In genomic region chr10:35091994-35092393, GRCh38 we compare ENCODE assay signal across 17 cellular contexts.
"Had no signal": no experiment of that assay in that cellular context is flagged by ENCODE, and none has a peak within 500 bp of the region (broad histone marks: within the 10 kb centered on the region; RNA-seq: fewer than 3 reads in every experiment).

No MANE protein-coding gene starts in this region.

- H3K36me3 ChIP-seq: esophagus muscularis mucosa, gastrocnemius medialis, ovary, right atrium auricular region, tibial nerve had no signal

- H3K27ac ChIP-seq: esophagus muscularis mucosa, gastrocnemius medialis, ovary, right atrium auricular region, testis, tibial nerve had no signal

- H3K36me3 Mint-ChIP-seq: naive B cell had no signal

- H3K4me3 ChIP-seq: esophagus muscularis mucosa, gastrocnemius medialis, ovary, right atrium auricular region, testis, tibial nerve had no signal

- H3K27me3 ChIP-seq: gastrocnemius medialis, ovary, right atrium auricular region, testis, tibial nerve had no signal

- DNase-seq: central memory CD4-positive, alpha-beta T cell; cortex of kidney; effector memory CD4-positive, alpha-beta T cell; gastrocnemius medialis; islet precursor cell; mammary epithelial cell; naive B cell; nucleus accumbens; ovary; small intestine; stimulated activated CD4-positive, alpha-beta T cell treated with anti-CD3 and anti-CD28 coated beads, Interleukin-12 subunit alpha, Interleukin-12 subunit beta, amount 100 ng/mL, for 4 hours; stimulated activated naive CD8-positive, alpha-beta T cell treated with anti-CD3 and anti-CD28 coated beads, Interleukin-15, amount 100 ng/mL, for 72 hours; testis had no signal

- ATAC-seq: gastrocnemius medialis; left lobe of liver; stimulated activated naive CD8-positive, alpha-beta T cell treated with anti-CD3 and anti-CD28 coated beads, Interleukin-15, amount 100 ng/mL, for 72 hours had no signal

- H3K9me3 ChIP-seq: esophagus muscularis mucosa, ovary, right atrium auricular region, testis had no signal
